In the genomic region with DNA sequence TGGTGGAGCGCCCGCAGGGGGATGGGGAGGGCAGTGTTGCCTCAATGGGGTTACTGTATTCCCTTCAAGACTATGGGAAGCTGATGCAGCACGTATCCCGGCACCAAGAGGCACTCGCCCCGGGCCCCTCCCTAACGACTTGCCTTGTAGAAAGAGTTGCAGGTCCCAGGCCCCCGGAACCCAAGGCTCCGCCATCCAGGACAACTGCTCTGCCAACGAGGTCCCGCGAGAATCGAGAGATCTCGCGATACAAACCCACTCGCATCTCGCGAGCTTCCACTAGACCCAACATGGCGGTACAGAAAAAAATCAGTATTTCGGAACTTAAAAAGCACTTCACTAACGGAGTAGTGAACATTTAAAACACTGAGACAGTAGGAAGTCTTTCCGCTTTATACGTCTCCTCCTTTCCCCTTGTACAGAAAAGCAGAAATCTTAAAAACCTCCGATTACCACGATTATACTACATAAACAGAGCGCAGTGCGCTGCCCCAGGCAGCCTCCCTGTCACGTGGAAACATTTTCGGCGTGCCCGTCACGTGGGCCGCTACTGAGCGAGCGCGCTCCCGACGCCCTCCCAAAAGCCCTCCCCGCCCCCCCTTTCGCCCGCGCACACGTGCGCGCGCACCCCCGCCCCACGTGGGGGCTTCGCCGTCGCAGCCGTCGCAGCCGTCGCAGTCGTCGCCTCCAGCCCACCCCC, we compare ENCODE assay signal across 1 cellular context.
TF ChIP-seq lines count a peak whose summit lies in the region.

TSS of gene ZZZ3 (minus strand) at position 217 of the 700 bp plus-strand sequence. CDS start 49,304 bp downstream, outside the sequence.

TF ChIP-seq in HepG2, 621 proteins besides CTCF, POLR2A, EP300 and RAD21 (continued from another document and continues in another):
- TF ChIP-seq, protein P1, sequence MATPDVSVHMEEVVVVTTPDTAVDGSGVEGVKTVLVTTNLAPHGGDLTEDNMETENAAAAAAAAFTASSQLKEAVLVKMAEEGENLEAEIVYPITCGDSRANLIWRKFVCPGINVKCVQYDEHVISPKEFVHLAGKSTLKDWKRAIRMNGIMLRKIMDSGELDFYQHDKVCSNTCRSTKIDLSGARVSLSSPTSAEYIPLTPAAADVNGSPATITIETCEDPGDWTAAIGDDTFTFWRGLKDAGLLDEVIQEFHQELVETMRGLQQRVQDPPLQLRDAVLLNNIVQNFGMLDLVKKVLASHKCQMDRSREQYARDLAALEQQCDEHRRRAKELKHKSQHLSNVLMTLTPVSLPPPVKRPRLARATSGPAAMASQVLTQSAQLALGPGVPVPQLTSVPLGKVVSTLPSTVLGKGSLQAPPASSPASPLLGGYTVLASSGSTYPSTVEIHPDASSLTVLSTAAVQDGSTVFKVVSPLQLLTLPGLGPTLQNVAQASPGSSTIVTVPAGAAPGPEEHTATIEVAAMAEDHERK (CRISPR knock-in tag; IDR thresholded peaks at IDR 0.05; ENCODE audit: low read depth) = peak; percentile 74
- no peak for TF ChIP-seq CHCHD3 (CRISPR knock-in tag; IDR thresholded peaks at IDR 0.05)
- TF ChIP-seq, protein P2, sequence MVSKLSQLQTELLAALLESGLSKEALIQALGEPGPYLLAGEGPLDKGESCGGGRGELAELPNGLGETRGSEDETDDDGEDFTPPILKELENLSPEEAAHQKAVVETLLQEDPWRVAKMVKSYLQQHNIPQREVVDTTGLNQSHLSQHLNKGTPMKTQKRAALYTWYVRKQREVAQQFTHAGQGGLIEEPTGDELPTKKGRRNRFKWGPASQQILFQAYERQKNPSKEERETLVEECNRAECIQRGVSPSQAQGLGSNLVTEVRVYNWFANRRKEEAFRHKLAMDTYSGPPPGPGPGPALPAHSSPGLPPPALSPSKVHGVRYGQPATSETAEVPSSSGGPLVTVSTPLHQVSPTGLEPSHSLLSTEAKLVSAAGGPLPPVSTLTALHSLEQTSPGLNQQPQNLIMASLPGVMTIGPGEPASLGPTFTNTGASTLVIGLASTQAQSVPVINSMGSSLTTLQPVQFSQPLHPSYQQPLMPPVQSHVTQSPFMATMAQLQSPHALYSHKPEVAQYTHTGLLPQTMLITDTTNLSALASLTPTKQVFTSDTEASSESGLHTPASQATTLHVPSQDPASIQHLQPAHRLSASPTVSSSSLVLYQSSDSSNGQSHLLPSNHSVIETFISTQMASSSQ (IDR thresholded peaks at IDR 0.05; ENCODE audit: low read depth) = no peak
- TF ChIP-seq, protein P2 (CRISPR knock-in tag; IDR thresholded peaks at IDR 0.05; ENCODE audit: borderline replicate concordance) = peak; percentile 45; the same call in 1 of the 2 replicates
- TF ChIP-seq CERS6 (CRISPR knock-in tag; IDR thresholded peaks at IDR 0.05) = no peak
- TF ChIP-seq CEBPG (CRISPR knock-in tag; IDR thresholded peaks at IDR 0.05) = no peak
- peak; percentile 58; the same call in 1 of the 2 replicates for TF ChIP-seq IKZF5 (CRISPR knock-in tag; IDR thresholded peaks at IDR 0.05)
- no peak for TF ChIP-seq CC2D1A (CRISPR knock-in tag; IDR thresholded peaks at IDR 0.05)
- TF ChIP-seq ZSCAN9 (CRISPR knock-in tag; IDR thresholded peaks at IDR 0.05; ENCODE audit: borderline replicate concordance) = no peak
- TF ChIP-seq TEAD2 (CRISPR knock-in tag; IDR thresholded peaks at IDR 0.05) = no peak
- TF ChIP-seq ONECUT2 (CRISPR knock-in tag; IDR thresholded peaks at IDR 0.05) = no peak
- 0 out of 2 replicates have a peak, but pooled peaks have one; percentile 20 for TF ChIP-seq ZNF574 (CRISPR knock-in tag; IDR thresholded peaks at IDR 0.05)
- TF ChIP-seq ZNF17 (CRISPR knock-in tag; IDR thresholded peaks at IDR 0.05) = no peak
- TF ChIP-seq ARID4A (CRISPR knock-in tag; IDR thresholded peaks at IDR 0.05; ENCODE audit: borderline replicate concordance) = peak; percentile 73
- TF ChIP-seq SOX6 (IDR thresholded peaks at IDR 0.05) = no peak
- peak; percentile 38 for TF ChIP-seq SOX6 (CRISPR knock-in tag; IDR thresholded peaks at IDR 0.05)
- no peak for TF ChIP-seq ZBTB1 (CRISPR knock-in tag; IDR thresholded peaks at IDR 0.05; ENCODE audit: borderline replicate concordance)
- TF ChIP-seq LRRFIP1 (CRISPR knock-in tag; conservative IDR thresholded peaks at IDR 0.05) = no peak
- TF ChIP-seq GABPA (IDR thresholded peaks at IDR 0.05; ENCODE audit: low read depth, low read length) = no peak
- peak; percentile 45 for TF ChIP-seq GABPA (CRISPR knock-in tag; IDR thresholded peaks at IDR 0.05; ENCODE audit: low read depth)
